15 cellular contexts compared by ENCODE assay signal in genomic region chr4:137755033-137755471, GRCh38.
A peak's percentile ranks its signal among the peaks of the same experiment; 100 is the strongest.
DNase-seq lines count a peak whose midpoint lies in the region; ATAC-seq and TF ChIP-seq lines count a peak whose summit lies in the region.
"Had no signal": no experiment of that assay in that cellular context is flagged by ENCODE, and none has a peak within 500 bp of the region (broad histone marks: within the 10 kb centered on the region; RNA-seq: fewer than 3 reads in every experiment).

No MANE protein-coding gene starts in this region.

- H3K4me1 Mint-ChIP-seq in stimulated activated memory B cell treated with anti-CD40 and anti-IgM and Interleukin-4, amounts not matched to agents 10 μg/mL and 1 μg/mL and 100 μg/mL, for 72 hours = no peaks in the 10 kb centered on the region
- H3K4me1 Mint-ChIP-seq: CD14-positive monocyte had no signal

- H3K36me3 Mint-ChIP-seq in stimulated activated memory B cell treated with anti-CD40 and anti-IgM and Interleukin-4, amounts not matched to agents 10 μg/mL and 1 μg/mL and 100 μg/mL, for 72 hours = no peaks in the 10 kb centered on the region
- H3K36me3 Mint-ChIP-seq: CD14-positive monocyte had no signal

- peak overlapping the region; percentile 1 for H3K27ac ChIP-seq in epithelial cell of prostate
- H3K27ac ChIP-seq: uterus had no signal

- intact Hi-C loops in Right ventricle myocardium inferior (cut with DNase I) = no loop called here

- no peak overlapping the region for H3K27ac Mint-ChIP-seq in stimulated activated memory B cell treated with anti-CD40 and anti-IgM and Interleukin-4, amounts not matched to agents 10 μg/mL and 1 μg/mL and 100 μg/mL, for 72 hours
- H3K27ac Mint-ChIP-seq: CD14-positive monocyte had no signal

- H3K27me3 Mint-ChIP-seq in stimulated activated memory B cell treated with anti-CD40 and anti-IgM and Interleukin-4, amounts not matched to agents 10 μg/mL and 1 μg/mL and 100 μg/mL, for 72 hours = no peaks in the 10 kb centered on the region

- TF ChIP-seq CTCF in AG10803 (conservative IDR thresholded peaks at IDR 0.05; ENCODE audit: low read length) = no peak

- no peak overlapping the region for H3K4me3 ChIP-seq in AG10803 (ENCODE audit: low read length)
- H3K4me3 ChIP-seq: uterus had no signal

- H3K4me3 Mint-ChIP-seq in stimulated activated memory B cell treated with anti-CD40 and anti-IgM and Interleukin-4, amounts not matched to agents 10 μg/mL and 1 μg/mL and 100 μg/mL, for 72 hours = no peak overlapping the region
- H3K4me3 Mint-ChIP-seq: CD14-positive monocyte had no signal

- ATAC-seq in stimulated activated memory B cell treated with anti-CD40 and anti-IgM and Interleukin-4, amounts not matched to agents 10 μg/mL and 1 μg/mL and 100 μg/mL, for 72 hours = no peak
- ATAC-seq in Right ventricle myocardium inferior = no peak
- ATAC-seq: left colon had no signal

- H3K9me3 Mint-ChIP-seq in stimulated activated memory B cell treated with anti-CD40 and anti-IgM and Interleukin-4, amounts not matched to agents 10 μg/mL and 1 μg/mL and 100 μg/mL, for 72 hours = no peaks in the 10 kb centered on the region

- peak; percentile 90 for DNase-seq in AG10803 (ENCODE audit: low read depth)
- peak; percentile 4 for DNase-seq in M059J (ENCODE audit: low read depth)
- DNase-seq in epithelial cell of prostate (ENCODE audit: low read depth, low spot score) = peak; percentile 2
- DNase-seq in non-pigmented ciliary epithelial cell (ENCODE audit: low read depth) = peak; percentile 44
- DNase-seq in activated gamma-delta T cell treated with Interleukin-2 at 50 U/mL for 16 hours = no peak
- DNase-seq in Right ventricle myocardium inferior (ENCODE audit: missing footprints) = no peak
- no peak for DNase-seq in T-helper 9 cell
- DNase-seq: activated CD4-positive, alpha-beta T cell treated with anti-CD3 and anti-CD28 coated beads for 1 hour; central memory CD4-positive, alpha-beta T cell; left colon; NCI-H1436 treated with DMSO at 0.1 percent for 48 hours; stimulated activated CD4-positive, alpha-beta T cell treated with anti-CD3 and anti-CD28 coated beads, Interleukin-15, amount 100 ng/mL, for 24 hours; uterus had no signal

Comparison
In these comparisons a context has a peak if more than half of its experiments do, and no peak if none do; other contexts are left out.
1. DNase-seq: peak in AG10803 (single experiment), M059J (single experiment), epithelial cell of prostate (single experiment) and non-pigmented ciliary epithelial cell (single experiment); none in activated gamma-delta T cell treated with Interleukin-2 at 50 U/mL for 16 hours (single experiment), Right ventricle myocardium inferior (single experiment) and T-helper 9 cell (single experiment).